8 cellular contexts compared by ENCODE assay signal in the genomic region with DNA sequence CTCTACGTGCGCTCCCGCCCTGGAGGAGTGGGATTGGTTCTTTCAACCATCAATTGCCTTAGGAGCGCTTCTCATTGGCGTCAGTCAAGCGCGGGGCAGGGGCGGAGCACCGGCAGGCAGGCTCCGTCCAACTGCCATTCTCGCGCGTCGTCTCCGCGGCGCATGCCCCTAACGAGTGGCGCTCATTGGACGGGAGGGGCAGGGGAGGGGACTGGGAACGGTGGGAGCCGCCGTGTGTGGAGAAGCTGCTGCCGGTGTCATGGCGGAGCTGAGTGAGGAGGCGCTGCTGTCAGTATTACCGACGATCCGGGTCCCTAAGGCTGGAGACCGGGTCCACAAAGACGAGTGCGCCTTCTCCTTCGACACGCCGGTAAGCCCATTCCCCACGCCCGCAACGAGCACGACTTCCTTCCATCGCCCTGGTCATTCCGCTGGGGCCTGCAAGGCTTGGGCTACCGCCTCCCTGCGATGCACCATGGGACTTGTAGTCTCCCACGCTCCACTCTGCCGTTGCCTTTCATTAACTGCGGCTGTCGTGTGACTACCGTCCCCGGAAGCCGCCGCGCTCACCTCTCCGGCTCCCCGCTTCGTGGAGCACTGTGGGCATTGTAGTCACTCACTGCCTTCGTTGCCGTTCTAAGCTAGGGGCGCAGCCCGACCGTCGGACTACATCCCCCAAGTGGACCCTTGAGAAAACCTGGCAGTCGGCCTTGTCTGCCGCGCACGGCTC.
A peak's percentile ranks its signal among the peaks of the same experiment; 100 is the strongest.
DNase-seq lines count a peak whose midpoint lies in the region; ATAC-seq and FAIRE-seq lines count a peak whose summit lies in the region.

A gene with protein sequence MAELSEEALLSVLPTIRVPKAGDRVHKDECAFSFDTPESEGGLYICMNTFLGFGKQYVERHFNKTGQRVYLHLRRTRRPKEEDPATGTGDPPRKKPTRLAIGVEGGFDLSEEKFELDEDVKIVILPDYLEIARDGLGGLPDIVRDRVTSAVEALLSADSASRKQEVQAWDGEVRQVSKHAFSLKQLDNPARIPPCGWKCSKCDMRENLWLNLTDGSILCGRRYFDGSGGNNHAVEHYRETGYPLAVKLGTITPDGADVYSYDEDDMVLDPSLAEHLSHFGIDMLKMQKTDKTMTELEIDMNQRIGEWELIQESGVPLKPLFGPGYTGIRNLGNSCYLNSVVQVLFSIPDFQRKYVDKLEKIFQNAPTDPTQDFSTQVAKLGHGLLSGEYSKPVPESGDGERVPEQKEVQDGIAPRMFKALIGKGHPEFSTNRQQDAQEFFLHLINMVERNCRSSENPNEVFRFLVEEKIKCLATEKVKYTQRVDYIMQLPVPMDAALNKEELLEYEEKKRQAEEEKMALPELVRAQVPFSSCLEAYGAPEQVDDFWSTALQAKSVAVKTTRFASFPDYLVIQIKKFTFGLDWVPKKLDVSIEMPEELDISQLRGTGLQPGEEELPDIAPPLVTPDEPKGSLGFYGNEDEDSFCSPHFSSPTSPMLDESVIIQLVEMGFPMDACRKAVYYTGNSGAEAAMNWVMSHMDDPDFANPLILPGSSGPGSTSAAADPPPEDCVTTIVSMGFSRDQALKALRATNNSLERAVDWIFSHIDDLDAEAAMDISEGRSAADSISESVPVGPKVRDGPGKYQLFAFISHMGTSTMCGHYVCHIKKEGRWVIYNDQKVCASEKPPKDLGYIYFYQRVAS (plus strand): TSS at position 230 of the 730 bp plus-strand sequence. CDS start 30 bp downstream, at position 260.

- H3K4me3 Mint-ChIP-seq in effector memory CD8-positive, alpha-beta T cell: peak within 1 kb of the TSS; percentile 85 to 86
- peak within 1 kb of the TSS; percentile 90 for H3K4me3 Mint-ChIP-seq in memory B cell

- peak; percentile 98 for FAIRE-seq in HTR-8/SVneo (lab: Jason Lieb, UNC)

- H3K9me3 Mint-ChIP-seq in effector memory CD8-positive, alpha-beta T cell: no peaks in the 10 kb centered on the region
- no peaks in the 10 kb centered on the region for H3K9me3 Mint-ChIP-seq in memory B cell

- ATAC-seq in GM21367 (IDR thresholded peaks at IDR 0.05; ENCODE audit: unreplicated experiment): peak; percentile 68
- peak; percentile 77 for ATAC-seq in effector memory CD8-positive, alpha-beta T cell (replicated peaks)
- ATAC-seq in memory B cell (ENCODE audit: low read depth): peak; percentile 76

- no peaks in the 10 kb centered on the region for H3K27me3 Mint-ChIP-seq in effector memory CD8-positive, alpha-beta T cell
- no peaks in the 10 kb centered on the region for H3K27me3 Mint-ChIP-seq in memory B cell

- peak within 1 kb of the TSS; percentile 96 to 99 for H3K27ac Mint-ChIP-seq in effector memory CD8-positive, alpha-beta T cell
- peak within 1 kb of the TSS; percentile 84 for H3K27ac Mint-ChIP-seq in memory B cell

- DNase-seq in COLO829 (ENCODE audit: low spot score) (peak; percentile 99), HTR-8/SVneo (ENCODE audit: insufficient read length, low spot score) (peak; percentile 100), NOMO-1 treated with dmso at 0.1 percent for 144 hours (lab: John Stamatoyannopoulos, UW; ENCODE audit: unreplicated experiment) (peak; percentile 99), memory B cell (ENCODE audit: low spot score in 2 of 2) (peak; percentile 92 to 96)
- peak; percentile 90 to 97 (median 92) for DNase-seq in activated CD8-positive, alpha-beta memory T cell treated with anti-CD3 and anti-CD28 coated beads for 48 hours (ENCODE audit: low read depth in 2 of 3, low spot score in 2 of 3)
- peak; percentile 96 to 98 (median 96) for DNase-seq in effector memory CD8-positive, alpha-beta T cell
- peak; percentile 97 for DNase-seq in stimulated activated CD8-positive, alpha-beta memory T cell treated with anti-CD3 and anti-CD28 coated beads, Interleukin-12 subunit alpha, Interleukin-12 subunit beta, amount 100 ng/mL, for 24 hours (ENCODE audit: extremely low read depth)

- H3K4me1 Mint-ChIP-seq in effector memory CD8-positive, alpha-beta T cell (ENCODE audit: low read depth in 2 of 2): peaks cover 20 to 24% of the 10 kb centered on the region in 2 donors
- H3K4me1 Mint-ChIP-seq in memory B cell: peaks cover 20% of the 10 kb centered on the region

- peaks cover 36% of the 10 kb centered on the region for H3K36me3 Mint-ChIP-seq in effector memory CD8-positive, alpha-beta T cell (ENCODE audit: insufficient read depth)
- peaks cover 8% of the 10 kb centered on the region for H3K36me3 Mint-ChIP-seq in memory B cell

Comparison
In these comparisons a context has a peak if more than half of its experiments do, and no peak if none do; other contexts are left out.
1. Peak in every context shown above with its lines: DNase-seq and ATAC-seq.